8 cellular contexts compared by ENCODE assay signal in the genomic region with DNA sequence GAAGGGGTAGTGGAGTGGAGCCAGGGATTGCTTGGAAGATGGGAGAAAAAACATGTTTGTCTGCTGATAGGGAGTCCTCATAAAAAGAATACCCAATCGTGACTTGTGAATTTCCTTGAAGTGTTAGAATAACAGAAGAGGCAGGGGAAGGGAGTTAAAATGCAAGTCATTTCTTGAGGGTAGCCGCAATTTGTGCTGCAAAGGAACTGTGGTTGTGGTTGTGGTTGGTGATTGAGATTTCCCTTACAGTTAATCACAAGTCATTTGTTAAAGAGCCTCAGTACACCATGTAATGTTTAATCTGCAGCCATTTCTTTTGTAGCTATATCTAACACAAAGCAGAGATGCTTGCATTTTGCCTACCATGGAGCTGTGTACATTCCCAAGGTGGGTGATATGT. TPM values are rescaled to one million over a fixed set of nuclear protein-coding genes. Genes with fewer than 3 reads are reported as not detected.
DNase-seq lines count a peak whose midpoint lies in the region; ATAC-seq and TF ChIP-seq lines count a peak whose summit lies in the region.

No MANE protein-coding gene starts in this region.

- in situ Hi-C loops in ACHN (cut with HindIII; ENCODE audit: low pct_ligation_motif_present, low pct_unique_long_range_greater_than_20kb, low sequenced_read_pairs) = no loop called here

- no peaks in the 10 kb centered on the region for H3K27me3 ChIP-seq in GM06990 (replicated peaks; ENCODE audit: control insufficient read depth, insufficient read depth, low read length)

- no peak overlapping the region for H3K4me3 ChIP-seq in GM06990 (replicated peaks; ENCODE audit: low read depth, low read length)

- ATAC-seq in HG02870 (IDR thresholded peaks at IDR 0.05; ENCODE audit: unreplicated experiment) (peak; percentile 91), left cardiac atrium (no peak)
- peak; percentile 93 for ATAC-seq in stimulated activated naive CD8-positive, alpha-beta T cell treated with anti-CD3 and anti-CD28 coated beads, Interleukin-15, amount 100 ng/mL, for 72 hours

- no peak for TF ChIP-seq CTCF in GM06990 (IDR thresholded peaks at IDR 0.05; ENCODE audit: insufficient read depth, low read length, poor library complexity, severe bottlenecking)

- H3K36me3 ChIP-seq in GM06990 (ENCODE audit: control insufficient read depth, insufficient read depth, low read length) = no peaks in the 10 kb centered on the region

- DNase-seq in GM06990 (ENCODE audit: extremely low read depth, insufficient read length) (peak; percentile 12), T-helper 9 cell (peak; percentile 8), ACHN (no peak), GM03348 (ENCODE audit: low spot score) (no peak), left cardiac atrium (no peak)
- peak; percentile 3 for DNase-seq in effector CD8-positive, alpha-beta T cell (lab: John Stamatoyannopoulos, UW)
- peak; percentile 65 to 71 for DNase-seq in stimulated activated naive CD8-positive, alpha-beta T cell treated with anti-CD3 and anti-CD28 coated beads, Interleukin-15, amount 100 ng/mL, for 72 hours

- H3K4me3 Mint-ChIP-seq in stimulated activated naive CD8-positive, alpha-beta T cell treated with anti-CD3 and anti-CD28 coated beads, Interleukin-15, amount 100 ng/mL, for 72 hours = no peak overlapping the region

- H3K4me1 Mint-ChIP-seq in stimulated activated naive CD8-positive, alpha-beta T cell treated with anti-CD3 and anti-CD28 coated beads, Interleukin-15, amount 100 ng/mL, for 72 hours = peaks cover 27% of the 10 kb centered on the region

- intact Hi-C loops in left cardiac atrium (cut with DNase I) = no loop called here

- peak overlapping the region in 1 of 2 donors; percentile 37 for H3K27ac Mint-ChIP-seq in stimulated activated naive CD8-positive, alpha-beta T cell treated with anti-CD3 and anti-CD28 coated beads, Interleukin-15, amount 100 ng/mL, for 72 hours

- H3K27me3 Mint-ChIP-seq in stimulated activated naive CD8-positive, alpha-beta T cell treated with anti-CD3 and anti-CD28 coated beads, Interleukin-15, amount 100 ng/mL, for 72 hours = peaks cover 79% of the 10 kb centered on the region

- peaks cover 21 to 25% of the 10 kb centered on the region in 2 donors for H3K9me3 Mint-ChIP-seq in stimulated activated naive CD8-positive, alpha-beta T cell treated with anti-CD3 and anti-CD28 coated beads, Interleukin-15, amount 100 ng/mL, for 72 hours

RNA-seq across cellular contexts. Expression of gene EGLN1, which starts 38.5 kb away (rescaled TPM):
- 10 to 100 TPM; 53.6 to 85.0 TPM for total RNA-seq in left cardiac atrium

Comparison
In these comparisons a context has a peak if more than half of its experiments do, and no peak if none do; other contexts are left out.
1. DNase-seq: peak in GM06990 (single experiment), T-helper 9 cell (single experiment), effector CD8-positive, alpha-beta T cell (single experiment) and stimulated activated naive CD8-positive, alpha-beta T cell treated with anti-CD3 and anti-CD28 coated beads, Interleukin-15, amount 100 ng/mL, for 72 hours (2 of 2); none in ACHN (single experiment), GM03348 (single experiment) and left cardiac atrium (single experiment).
2. ATAC-seq: peak in HG02870 (single experiment) and stimulated activated naive CD8-positive, alpha-beta T cell treated with anti-CD3 and anti-CD28 coated beads, Interleukin-15, amount 100 ng/mL, for 72 hours (single experiment); none in left cardiac atrium (0 of 2).